17 cellular contexts compared by ENCODE assay signal in the genomic region with DNA sequence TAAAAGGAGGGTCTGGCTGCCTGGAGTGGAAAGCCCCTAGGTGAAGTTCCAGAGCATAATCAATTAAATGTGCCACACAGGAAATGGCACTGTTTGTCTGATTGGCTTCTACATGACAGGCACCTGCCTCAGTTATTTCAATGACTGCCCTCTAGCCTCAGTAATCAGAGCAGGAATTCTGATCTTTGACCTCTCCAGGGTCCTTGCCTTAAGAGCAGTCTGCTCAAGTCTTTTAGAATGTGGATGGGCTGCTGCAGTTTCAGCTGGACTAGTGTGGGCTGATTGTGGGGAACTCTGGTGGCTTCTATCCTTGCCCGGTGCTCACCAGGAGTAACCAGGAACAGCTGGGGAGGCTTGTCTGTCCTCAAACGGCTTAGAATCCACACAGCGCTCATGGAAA.
A peak's percentile ranks its signal among the peaks of the same experiment; 100 is the strongest.
DNase-seq lines count a peak whose midpoint lies in the region; ATAC-seq, FAIRE-seq and TF ChIP-seq lines count a peak whose summit lies in the region.
"Had no signal": no experiment of that assay in that cellular context is flagged by ENCODE, and none has a peak within 500 bp of the region (broad histone marks: within the 10 kb centered on the region; RNA-seq: fewer than 3 reads in every experiment).

No MANE protein-coding gene starts in this region.

- H3K9ac ChIP-seq in H1 (replicated peaks in 1 of 4; ENCODE audit: extremely low read depth in 1 of 4, low read depth in 3 of 4, low read length in 3 of 4) (no peak overlapping the region), mesenchymal stem cell (ENCODE audit: low read length) (no peak overlapping the region)
- H3K9ac ChIP-seq: GM23248 had no signal

- H3K4me3 Mint-ChIP-seq in GM23338: no peak overlapping the region
- H3K4me3 Mint-ChIP-seq in progenitor cell of endocrine pancreas (ENCODE audit: low read depth): no peak overlapping the region
- H3K4me3 Mint-ChIP-seq: CD14-positive monocyte had no signal

- H3K9me3 ChIP-seq in H1 (ENCODE audit: insufficient read depth in 2 of 2, low read depth in 1 of 2, low read length in 1 of 2) (no peaks in the 10 kb centered on the region), mesenchymal stem cell (ENCODE audit: control insufficient read depth, low read length) (no peaks in the 10 kb centered on the region)
- H3K9me3 ChIP-seq: MG63 had no signal

- peaks cover 4% of the 10 kb centered on the region; the same call in 1 of the 2 replicates for H3K23me2 ChIP-seq in H1 (ENCODE audit: low read depth, low read length)

- H4K5ac ChIP-seq in H1 (ENCODE audit: insufficient read length, low read depth, low read length): no peak overlapping the region

- H3K79me1 ChIP-seq in H1 (ENCODE audit: low read depth, low read length) (no peaks in the 10 kb centered on the region), mesenchymal stem cell (replicated peaks; ENCODE audit: low read length, poor library complexity, severe bottlenecking) (no peaks in the 10 kb centered on the region)

- H4K8ac ChIP-seq in H1 (ENCODE audit: extremely low read depth, insufficient read depth, low read length) (no peak overlapping the region), mesenchymal stem cell (ENCODE audit: low read length) (no peak overlapping the region)

- H3K27ac ChIP-seq in GM23338 (ENCODE audit: low read depth) (0 out of 2 replicates have a peak overlapping the region, but pooled peaks have one; percentile 34), H1 (ENCODE audit: low read depth, low read length) (no peak overlapping the region), mesenchymal stem cell (ENCODE audit: low read length, poor library complexity, severe bottlenecking) (no peak overlapping the region)
- H3K27ac ChIP-seq: GM23248 had no signal

- no peak overlapping the region for H3K4ac ChIP-seq in H1 (replicated peaks; ENCODE audit: insufficient read length, low read depth, low read length)
- no peak overlapping the region for H3K4ac ChIP-seq in mesenchymal stem cell (ENCODE audit: low read depth in 1 of 2, low read length in 2 of 2)

- H3K4me1 ChIP-seq in GM23338 (ENCODE audit: insufficient read depth): no peaks in the 10 kb centered on the region
- H3K4me1 ChIP-seq in H1 (replicated peaks in 1 of 4; ENCODE audit: control insufficient read depth in 3 of 4, insufficient read depth in 4 of 4, low read length in 3 of 4): peaks cover 0 to 3% (median under 1%) of the 10 kb centered on the region in 4 experiments; a peak in 3 of 7 replicates
- peaks cover 13% of the 10 kb centered on the region for H3K4me1 ChIP-seq in mesenchymal stem cell (ENCODE audit: control insufficient read depth, insufficient read depth, low read depth, low read length)

- H3K36me3 ChIP-seq in GM23338 (ENCODE audit: insufficient read depth) (no peaks in the 10 kb centered on the region), H1 (ENCODE audit: control insufficient read depth in 2 of 4, insufficient read depth in 4 of 4, low read length in 3 of 4) (no peaks in the 10 kb centered on the region), mesenchymal stem cell (ENCODE audit: control insufficient read depth in 1 of 2, insufficient read depth in 2 of 2, low read depth in 1 of 2, low read length in 2 of 2) (no peaks in the 10 kb centered on the region)
- H3K36me3 ChIP-seq: MG63 had no signal

- H2BK15ac ChIP-seq in H1 (ENCODE audit: low read length) (no peak overlapping the region), mesenchymal stem cell (ENCODE audit: low read depth, poor library complexity, severe bottlenecking) (no peak overlapping the region)

- H3K4me1 Mint-ChIP-seq in GM23338 (peaks cover 12% of the 10 kb centered on the region; the same call in 2 of the 3 replicates), progenitor cell of endocrine pancreas (ENCODE audit: low read depth) (peaks cover 15% of the 10 kb centered on the region)

- no peaks in the 10 kb centered on the region for H3F3A ChIP-seq in GM23338 (replicated peaks; ENCODE audit: low read depth)

- TF ChIP-seq RAD21 in H1 (IDR thresholded peaks at IDR 0.05 in 1 of 2, conservative IDR thresholded peaks at IDR 0.05 in 1 of 2; ENCODE audit: low read depth in 2 of 2, low read length in 2 of 2): no peak

- FAIRE-seq in H1 (lab: Jason Lieb, UNC): no peak
- FAIRE-seq: G401.6, GM12892 had no signal

- H3K27me3 Mint-ChIP-seq in GM23338 (ENCODE audit: insufficient read depth, low read depth, poor library complexity) (peaks cover 3% of the 10 kb centered on the region), progenitor cell of endocrine pancreas (no peaks in the 10 kb centered on the region)

- no peak overlapping the region for H2BK20ac ChIP-seq in H1 (ENCODE audit: low read length)

- H3K18ac ChIP-seq in H1 (ENCODE audit: extremely low read depth, low read length) (no peak overlapping the region), mesenchymal stem cell (ENCODE audit: low read depth in 1 of 2, low read length in 2 of 2) (no peak overlapping the region)

- no peak for TF ChIP-seq EP300 in H1 (IDR thresholded peaks at IDR 0.05; ENCODE audit: borderline replicate concordance in 1 of 2, low read depth in 2 of 2, low read length in 2 of 2)

- H2BK12ac ChIP-seq in H1 (ENCODE audit: low read depth, low read length) (no peak overlapping the region), mesenchymal stem cell (ENCODE audit: low read length in 2 of 2) (no peak overlapping the region)

- TF ChIP-seq CTCF in GM23338 (conservative IDR thresholded peaks at IDR 0.05; ENCODE audit: low read depth in 2 of 2) (no peak), H1 (IDR thresholded peaks at IDR 0.05; ENCODE audit: control extremely low read depth in 1 of 3, insufficient read depth in 1 of 3, low read depth in 1 of 3, low read length in 3 of 3) (no peak), progenitor cell of endocrine pancreas (IDR thresholded peaks at IDR 0.05; ENCODE audit: unreplicated experiment) (no peak)

- H3K23ac ChIP-seq in H1 (ENCODE audit: insufficient read length) (no peak overlapping the region), mesenchymal stem cell (ENCODE audit: low read length in 2 of 2) (no peak overlapping the region)

- H3K27me3 ChIP-seq in GM23338 (ENCODE audit: insufficient read depth) (no peaks in the 10 kb centered on the region), H1 (replicated peaks in 1 of 4; ENCODE audit: control insufficient read depth in 3 of 4, extremely low read depth in 1 of 4, insufficient read depth in 3 of 4, low read length in 3 of 4) (no peaks in the 10 kb centered on the region), mesenchymal stem cell (ENCODE audit: control insufficient read depth in 1 of 2, insufficient read depth in 1 of 2, low read length in 2 of 2) (no peaks in the 10 kb centered on the region)

- H3K4me2 ChIP-seq in GM23338 (no peak overlapping the region), H1 (ENCODE audit: insufficient read depth in 1 of 2, low read depth in 2 of 2, low read length in 2 of 2) (no peak overlapping the region), mesenchymal stem cell (ENCODE audit: low read length, poor library complexity, severe bottlenecking) (no peak overlapping the region)

- no peaks in the 10 kb centered on the region for H3K9me3 Mint-ChIP-seq in GM23338
- H3K9me3 Mint-ChIP-seq in progenitor cell of endocrine pancreas (ENCODE audit: low read depth): no peaks in the 10 kb centered on the region

- no peak for TF ChIP-seq POLR2A in H1 (IDR thresholded peaks at IDR 0.05; ENCODE audit: control extremely low read depth in 1 of 2, low read depth in 2 of 2, low read length in 2 of 2)

- no peak overlapping the region for H3K56ac ChIP-seq in H1 (replicated peaks; ENCODE audit: insufficient read length, low read depth, low read length)

- CTCF ChIA-PET in H1 (lab: Charles Lee; ENCODE audit: partially characterized antibody): interaction anchor here (0.7 to 9.6 kb wide), 35 partner anchors 8 to 281 kb away, joined by 3 to 160 read pairs (median 4); partner anchors contain the start of gene LIX1

- H2BK120ac ChIP-seq in H1 (replicated peaks; ENCODE audit: low read depth, low read length): no peak overlapping the region
- H2BK120ac ChIP-seq in mesenchymal stem cell (ENCODE audit: low read depth, low read length): no peak overlapping the region

- WGBS in H1 (ENCODE audit: extremely low coverage in 1 of 2, insufficient coverage in 1 of 2, insufficient read length in 1 of 2, insufficient replicate concordance in 2 of 2, low coverage in 1 of 2, low lambda C conversion rate in 2 of 2, missing lambda C conversion rate in 1 of 2), 2 experiments: 91% methylated on average over 3 of the region's 3 CpGs; no CpG with 5 or more reads in 1 of the 2 experiments
- WGBS in mesenchymal stem cell: 96% methylated on average over 3 of the region's 3 CpGs

- peak overlapping the region; percentile 75 for H2AFZ ChIP-seq in GM23338
- peak overlapping the region; percentile 68 for H2AFZ ChIP-seq in H1 (ENCODE audit: low read length)
- no peak overlapping the region for H2AFZ ChIP-seq in mesenchymal stem cell (ENCODE audit: low read depth, low read length)
- H2AFZ ChIP-seq: GM23248 had no signal

- H3K14ac ChIP-seq in H1 (ENCODE audit: insufficient read length) (no peak overlapping the region), mesenchymal stem cell (ENCODE audit: low read length in 2 of 2) (no peak overlapping the region)

- no peaks in the 10 kb centered on the region for H3K79me2 ChIP-seq in GM23338 (replicated peaks; ENCODE audit: insufficient read depth)
- no peaks in the 10 kb centered on the region for H3K79me2 ChIP-seq in H1 (ENCODE audit: control insufficient read depth in 1 of 2, insufficient read depth in 2 of 2, low read length in 2 of 2)

- H2AK5ac ChIP-seq in H1 (ENCODE audit: low read depth, low read length) (no peak overlapping the region), mesenchymal stem cell (ENCODE audit: low read length, severe bottlenecking) (peak overlapping the region; percentile 29)

- DNase-seq in GM23338 (ENCODE audit: low spot score) (no peak), H1 (ENCODE audit: low read depth in 1 of 2, low spot score in 2 of 2) (no peak), mesenchymal stem cell (no peak), progenitor cell of endocrine pancreas (ENCODE audit: low spot score, unreplicated experiment) (no peak), GOT3 (lab: John Stamatoyannopoulos, UW) (no peak), NCI-H526 (lab: John Stamatoyannopoulos, UW) (no peak)
- DNase-seq in activated CD4-positive, CD25-positive, alpha-beta regulatory T cell treated with anti-CD3 and anti-CD28 coated beads, Interleukin-2, amount 50 U/mL, for 72 hours: no peak
- DNase-seq in stimulated activated CD4-positive, alpha-beta T cell treated with anti-CD3 and anti-CD28 coated beads, Interleukin-12 subunit alpha, Interleukin-12 subunit beta, amount 100 ng/mL, for 4 hours: no peak
- DNase-seq: COR-L47, NCI-H1105, NCI-H1694 treated with DMSO at 0.1 percent for 48 hours, NCI-H748 treated with DMSO at 0.1 percent for 48 hours had no signal

- POLR2A ChIA-PET in H1 (lab: Charles Lee; ENCODE audit: partially characterized antibody): interaction anchor here (1.6 kb wide), 1 partner anchor 11 kb away, joined by 4 read pairs; no protein-coding TSS in a partner anchor

- no peaks in the 10 kb centered on the region for H3K9me2 ChIP-seq in GM23338 (ENCODE audit: insufficient read depth)

- H3K4me3 ChIP-seq in GM23338 (no peak overlapping the region), H1 (ENCODE audit: extremely low read depth in 1 of 4, insufficient read depth in 2 of 4, low read depth in 3 of 4, low read length in 4 of 4) (no peak overlapping the region), mesenchymal stem cell (ENCODE audit: insufficient read depth in 1 of 2, low read depth in 1 of 2, low read length in 2 of 2) (no peak overlapping the region)
- H3K4me3 ChIP-seq: GM23248, MG63 had no signal

- H3K27ac Mint-ChIP-seq in GM23338 (peak overlapping the region; percentile 73; the same call in 1 of the 2 replicates), progenitor cell of endocrine pancreas (peak overlapping the region; percentile 85)
- H3K27ac Mint-ChIP-seq: CD14-positive monocyte had no signal

- peak; percentile 16; the same call in 2 of the 3 replicates for ATAC-seq in GM23338

- H4K91ac ChIP-seq in H1 (replicated peaks; ENCODE audit: insufficient read length, low read length): no peak overlapping the region
- no peak overlapping the region for H4K91ac ChIP-seq in mesenchymal stem cell (ENCODE audit: low read length)

- H2BK5ac ChIP-seq in H1 (ENCODE audit: low read depth, low read length) (no peak overlapping the region), mesenchymal stem cell (ENCODE audit: low read depth, low read length, poor library complexity, severe bottlenecking) (no peak overlapping the region)

- H3K36me3 Mint-ChIP-seq in GM23338 (ENCODE audit: low read depth) (no peaks in the 10 kb centered on the region), progenitor cell of endocrine pancreas (ENCODE audit: insufficient read depth) (no peaks in the 10 kb centered on the region)
- H3K36me3 Mint-ChIP-seq: CD14-positive monocyte had no signal

- no peaks in the 10 kb centered on the region for H4K20me1 ChIP-seq in GM23338 (replicated peaks; ENCODE audit: insufficient read depth)
- H4K20me1 ChIP-seq in H1 (replicated peaks in 1 of 2; ENCODE audit: control insufficient read depth in 1 of 2, insufficient read depth in 2 of 2, low read length in 2 of 2): no peaks in the 10 kb centered on the region
